ENCODE assay signal across 8 cellular contexts in the genomic region with DNA sequence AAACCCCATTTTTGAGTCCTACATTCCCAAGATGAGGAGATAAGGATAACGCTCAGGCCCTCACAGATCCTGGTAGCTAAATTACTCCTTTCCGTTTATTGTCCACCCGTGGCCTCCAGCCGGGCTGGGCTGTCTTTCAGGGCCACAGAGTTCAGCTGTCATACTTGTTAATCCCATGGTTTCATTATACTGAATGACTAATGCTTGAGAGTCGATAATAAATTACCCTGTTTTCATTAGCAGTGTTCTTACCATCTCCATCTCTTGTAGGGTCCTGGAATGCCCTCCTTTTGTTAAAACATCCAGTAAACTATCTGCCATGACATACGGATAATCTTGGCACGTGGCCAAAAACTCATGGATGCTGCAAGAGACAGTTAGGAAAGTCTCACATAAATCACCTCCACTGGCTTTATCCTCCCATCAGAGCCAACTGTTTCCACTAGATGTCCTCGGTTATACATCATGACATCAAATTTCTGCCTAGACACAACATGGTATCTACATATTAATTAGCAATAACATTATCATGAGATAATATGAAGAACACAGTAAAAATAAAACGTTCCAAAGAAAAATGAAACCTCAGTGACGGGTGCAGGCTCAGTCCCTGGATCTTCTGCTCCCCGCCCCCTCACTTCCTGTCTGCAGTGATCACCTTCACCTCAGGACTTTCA. TPM values are rescaled to one million over a fixed set of nuclear protein-coding genes. Genes with fewer than 3 reads are reported as not detected.
DNase-seq lines count a peak whose midpoint lies in the region; ATAC-seq and TF ChIP-seq lines count a peak whose summit lies in the region.

No MANE protein-coding gene starts in this region.

- peaks cover 9% of the 10 kb centered on the region for H3K4me1 ChIP-seq in Caco-2
- peaks cover 0 to 16% of the 10 kb centered on the region in 2 donors for H3K4me1 ChIP-seq in left lung

- CTCF ChIA-PET in Caco-2 (lab: Charles Lee): interaction anchor here (1.0 kb wide), 1 partner anchor 483 kb away, joined by 3 read pairs; no protein-coding TSS in a partner anchor

- H3K4me3 ChIP-seq in Caco-2 (ENCODE audit: low read depth, low read length) (no peak overlapping the region), left lung (no peak overlapping the region)

- intact Hi-C loops in Caco-2 (cut with micrococcal nuclease; ENCODE audit: unreplicated experiment) (loop anchor here (2.0 to 10.0 kb wide), 3 partner anchors 299 to 421 kb away; partner anchors contain the start of genes CNEP1R1 and CYLD), left lung (cut with DNase I) (no loop called here)

- no TSS peak for BruUV-seq in Caco-2 (replicated peaks; lab: Mats Ljungman, UMichigan)

- H3K4me3 Mint-ChIP-seq in Caco-2 (ENCODE audit: unreplicated experiment): no peak overlapping the region
- H3K4me3 Mint-ChIP-seq in activated T-cell treated with anti-CD3 and anti-CD28 coated beads, Interleukin-2, amount 50 U/mL, for 24 hours: no peak overlapping the region

- no peaks in the 10 kb centered on the region for H3K27me3 ChIP-seq in Caco-2 (replicated peaks; ENCODE audit: control insufficient read depth, insufficient read depth, low read length)
- no peaks in the 10 kb centered on the region for H3K27me3 ChIP-seq in left lung

- ATAC-seq in left lung: peak; percentile 24
- ATAC-seq in HG03378 (IDR thresholded peaks at IDR 0.05; ENCODE audit: unreplicated experiment): no peak
- ATAC-seq in HG03097 (IDR thresholded peaks at IDR 0.05; ENCODE audit: low FRiP score, unreplicated experiment): no peak

- H3K27ac ChIP-seq in left lung: peak overlapping the region in 1 of 2 donors; percentile 38

- no peaks in the 10 kb centered on the region for H3K9me3 ChIP-seq in Caco-2
- H3K9me3 ChIP-seq in left lung: no peaks in the 10 kb centered on the region

- TF ChIP-seq CTCF in Caco-2 (IDR thresholded peaks at IDR 0.05; ENCODE audit: insufficient read depth in 1 of 2, low read depth in 1 of 2, low read length in 1 of 2, severe bottlenecking in 1 of 2, unreplicated experiment in 1 of 2) (peak; percentile 39 to 45), left lung (IDR thresholded peaks at IDR 0.05) (no peak)

- no peak overlapping the region for H3K27ac Mint-ChIP-seq in Caco-2 (ENCODE audit: unreplicated experiment)
- peak overlapping the region; percentile 83 for H3K27ac Mint-ChIP-seq in activated T-cell treated with anti-CD3 and anti-CD28 coated beads, Interleukin-2, amount 50 U/mL, for 24 hours

- peaks cover 17% of the 10 kb centered on the region for H3K4me1 Mint-ChIP-seq in Caco-2 (ENCODE audit: low read depth, unreplicated experiment)
- peaks cover 48% of the 10 kb centered on the region for H3K4me1 Mint-ChIP-seq in activated T-cell treated with anti-CD3 and anti-CD28 coated beads, Interleukin-2, amount 50 U/mL, for 24 hours (ENCODE audit: low read depth)

- no peaks in the 10 kb centered on the region for H3K27me3 Mint-ChIP-seq in Caco-2 (ENCODE audit: insufficient read depth, unreplicated experiment)
- H3K27me3 Mint-ChIP-seq in activated T-cell treated with anti-CD3 and anti-CD28 coated beads, Interleukin-2, amount 50 U/mL, for 24 hours: no peaks in the 10 kb centered on the region

- no peaks in the 10 kb centered on the region for H3K9me3 Mint-ChIP-seq in Caco-2 (ENCODE audit: unreplicated experiment)
- H3K9me3 Mint-ChIP-seq in activated T-cell treated with anti-CD3 and anti-CD28 coated beads, Interleukin-2, amount 50 U/mL, for 24 hours: no peaks in the 10 kb centered on the region

- POLR2A ChIA-PET in Caco-2 (lab: Charles Lee): no interaction called here

- no peaks in the 10 kb centered on the region; the same call in none of the 2 replicates for H3K36me3 ChIP-seq in Caco-2 (ENCODE audit: control insufficient read depth, insufficient read depth, low read length)
- H3K36me3 ChIP-seq in left lung: peaks cover 0 to 93% of the 10 kb centered on the region in 2 donors

- DNase-seq in Caco-2 (no peak), LHCN-M2 (ENCODE audit: low read depth) (peak; percentile 72), left lung (no peak), iPS-NIHi7 (ENCODE audit: extremely low spot score) (no peak), nucleus accumbens (lab: John Stamatoyannopoulos, UW) (no peak)
- no peak for DNase-seq in activated T-cell treated with anti-CD3 and anti-CD28 coated beads, Interleukin-2, amount 50 U/mL, for 24 hours

- peaks cover 83% of the 10 kb centered on the region for H3K36me3 Mint-ChIP-seq in Caco-2 (ENCODE audit: insufficient read depth, unreplicated experiment)
- H3K36me3 Mint-ChIP-seq in activated T-cell treated with anti-CD3 and anti-CD28 coated beads, Interleukin-2, amount 50 U/mL, for 24 hours (ENCODE audit: low read depth): peaks cover 93% of the 10 kb centered on the region

RNA-seq across cellular contexts. Expression of gene BRD7, which starts 45.3 kb away (rescaled TPM):
- 147 and 170 TPM in 2 replicates for total RNA-seq in Caco-2 (2022)
- 47.1 and 49.1 TPM in 2 replicates for total RNA-seq in LHCN-M2 (2014; rRNA removed)
- 24.0 TPM for polyA plus RNA-seq in LHCN-M2 (2012)
- 10 to 100 TPM; 59.8 to 66.8 TPM for total RNA-seq in left lung

RNA-seq across cellular contexts. Expression of gene ADCY7, which starts 57.1 kb away (rescaled TPM):
- total RNA-seq in Caco-2 (2022) (51.3 and 54.2 TPM in 2 replicates), LHCN-M2 (2014; rRNA removed) (38.5 and 40.7 TPM in 2 replicates), left lung (100 to 1,000 TPM in 1 of 2 donors, 10 to 100 TPM in 1; 77.6 to 116 TPM)
- 12.4 TPM for polyA plus RNA-seq in LHCN-M2 (2012)

Comparison
In these comparisons a context has a peak if more than half of its experiments do, and no peak if none do; other contexts are left out.
1. CTCF ChIP-seq: peak in Caco-2 (2 of 2); none in left lung (0 of 2).